ENCODE assay signal across 16 cellular contexts in genomic region chr12:109820921-109821381, GRCh38. TPM values are rescaled to one million over a fixed set of nuclear protein-coding genes. Genes with fewer than 3 reads are reported as not detected.
DNase-seq lines count a peak whose midpoint lies in the region; FAIRE-seq and TF ChIP-seq lines count a peak whose summit lies in the region.
"Had no signal": no experiment of that assay in that cellular context is flagged by ENCODE, and none has a peak within 500 bp of the region (broad histone marks: within the 10 kb centered on the region; RNA-seq: fewer than 3 reads in every experiment).

No MANE protein-coding gene starts in this region.

- H3K4me1 ChIP-seq in mammary epithelial cell (ENCODE audit: insufficient read depth, low read length) = peaks cover 52% of the 10 kb centered on the region

- peaks cover 4% of the 10 kb centered on the region for H3K79me2 ChIP-seq in mammary epithelial cell (ENCODE audit: insufficient read depth, low read length)

- peak overlapping the region; percentile 46 for H3K9ac ChIP-seq in mammary epithelial cell (ENCODE audit: insufficient read depth, low read length)

- no peaks in the 10 kb centered on the region for H3K9me3 ChIP-seq in mammary epithelial cell (replicated peaks; ENCODE audit: insufficient read depth, low read length)
- H3K9me3 ChIP-seq: A549, SJSA1 had no signal

- no peak for FAIRE-seq in urothelium cell line (lab: Jason Lieb, UNC)
- FAIRE-seq: A549, islet of Langerhans had no signal

- CTCF ChIA-PET in mammary epithelial cell (lab: Charles Lee; ENCODE audit: low non-redundant PET) = no interaction called here

- no peaks in the 10 kb centered on the region for H3K36me3 ChIP-seq in mammary epithelial cell (ENCODE audit: insufficient read depth, low read length)
- H3K36me3 ChIP-seq: brain microvascular endothelial cell, SJSA1 had no signal

- in situ Hi-C loops in mammary epithelial cell (cut with MboI; ENCODE audit: low sequenced_read_pairs in 2 of 2) = no loop called here

- peak overlapping the region; percentile 56 for H3K4me2 ChIP-seq in mammary epithelial cell (ENCODE audit: insufficient read depth, low read depth, low read length)
- H3K4me2 ChIP-seq: A549 had no signal

- peak; percentile 30 for DNase-seq in NCI-H510A (lab: John Stamatoyannopoulos, UW)
- DNase-seq in NCI-H510A treated with DMSO at 0.1 percent for 48 hours (lab: John Stamatoyannopoulos, UW) = no peak
- peak; percentile 91 for DNase-seq in NCI-H345 (lab: John Stamatoyannopoulos, UW)
- peak; percentile 91 for DNase-seq in mammary epithelial cell
- DNase-seq in urothelium cell line (ENCODE audit: low spot score) = peak; percentile 52
- DNase-seq in stimulated activated CD4-positive, alpha-beta T cell treated with anti-CD3 and anti-CD28 coated beads, Interleukin-4, amount 100 ng/mL, for 4 hours = no peak
- DNase-seq in NCI-H2196 (lab: John Stamatoyannopoulos, UW; ENCODE audit: unreplicated experiment) = no peak
- DNase-seq in HK-2 (ENCODE audit: unreplicated experiment) = no peak
- DNase-seq: activated B cell treated with CpG ODN at 0.5 μM for 24 hours; activated CD8-positive, alpha-beta memory T cell treated with anti-CD3 and anti-CD28 coated beads, Interleukin-2, amount 10 ng/mL, durations not matched to agents 7 days and 5 days; activated naive CD4-positive, alpha-beta T cell; brain microvascular endothelial cell; CD4-positive, alpha-beta memory T cell had no signal

- 1% methylated on average over 12 of the region's 13 CpGs for WGBS in mammary epithelial cell (ENCODE audit: low coverage, missing lambda C conversion rate)

- peak overlapping the region; percentile 71 for H2AFZ ChIP-seq in mammary epithelial cell (ENCODE audit: low read depth, low read length)

- H3K4me3 ChIP-seq in mammary epithelial cell (replicated peaks in 1 of 3; ENCODE audit: insufficient read depth in 1 of 3, low read depth in 2 of 3, low read length in 3 of 3) = peak overlapping the region in 1 of 3 experiments; percentile 8
- H3K4me3 ChIP-seq: A549, SJSA1 had no signal

- intact Hi-C loops in mammary epithelial cell (cut with micrococcal nuclease) = no loop called here

- H3K27me3 ChIP-seq in mammary epithelial cell (ENCODE audit: insufficient read depth, low read length) = no peaks in the 10 kb centered on the region
- H3K27me3 ChIP-seq: brain microvascular endothelial cell, SJSA1 had no signal

- H4K20me1 ChIP-seq in mammary epithelial cell (ENCODE audit: insufficient read depth, low read length) = no peaks in the 10 kb centered on the region

- dilution Hi-C loops in mammary epithelial cell (cut with HindIII; ENCODE audit: low sequenced_read_pairs) = no loop called here

- no peak for TF ChIP-seq CTCF in mammary epithelial cell (conservative IDR thresholded peaks at IDR 0.05 in 1 of 2, IDR thresholded peaks at IDR 0.05 in 1 of 2; ENCODE audit: extremely low read depth in 1 of 2, insufficient read depth in 1 of 2, low read depth in 1 of 2, low read length in 2 of 2)

- BruUV-seq in mammary epithelial cell (replicated peaks; lab: Mats Ljungman, UMichigan) = no TSS peak

- H3K27ac ChIP-seq in mammary epithelial cell (ENCODE audit: insufficient read depth, low read depth, low read length) = peak overlapping the region; percentile 73
- H3K27ac ChIP-seq: brain microvascular endothelial cell, SJSA1 had no signal

RNA-seq across cellular contexts. Expression of gene TRPV4, which starts 12.2 kb away (rescaled TPM):
- total RNA-seq in mammary epithelial cell = 1 to 10 TPM; 3.5 to 9.5 TPM
- 12.1 TPM for polyA plus RNA-seq in mammary epithelial cell
- 4.7 TPM for polyA minus RNA-seq in mammary epithelial cell
- total RNA-seq: activated B cell treated with CpG ODN at 0.5 μM for 24 hours; activated CD8-positive, alpha-beta memory T cell treated with anti-CD3 and anti-CD28 coated beads, Interleukin-2, amount 10 ng/mL, durations not matched to agents 7 days and 5 days had no signal
- polyA plus RNA-seq: CD4-positive, alpha-beta memory T cell had no signal

RNA-seq across cellular contexts. Expression of gene GLTP, which starts 59.4 kb away (rescaled TPM):
- 10 to 100 TPM; 60.2 to 63.8 TPM for total RNA-seq in mammary epithelial cell
- polyA plus RNA-seq in mammary epithelial cell = 63.0 TPM
- 65.7 TPM for polyA minus RNA-seq in mammary epithelial cell

Comparison
In these comparisons a context has a peak if more than half of its experiments do, and no peak if none do; other contexts are left out.
1. DNase-seq: peak in NCI-H510A (single experiment), NCI-H345 (single experiment), mammary epithelial cell (single experiment) and urothelium cell line (single experiment); none in NCI-H510A treated with DMSO at 0.1 percent for 48 hours (single experiment), stimulated activated CD4-positive, alpha-beta T cell treated with anti-CD3 and anti-CD28 coated beads, Interleukin-4, amount 100 ng/mL, for 4 hours (0 of 2), NCI-H2196 (single experiment) and HK-2 (single experiment).